In genomic region chr7:20440472-20441105, GRCh38 we compare ENCODE assay signal across 9 cellular contexts.
A peak's percentile ranks its signal among the peaks of the same experiment; 100 is the strongest.
DNase-seq lines count a peak whose midpoint lies in the region; ATAC-seq and TF ChIP-seq lines count a peak whose summit lies in the region.
"Had no signal": no experiment of that assay in that cellular context is flagged by ENCODE, and none has a peak within 500 bp of the region (broad histone marks: within the 10 kb centered on the region; RNA-seq: fewer than 3 reads in every experiment).

No MANE protein-coding gene starts in this region.

- no peaks in the 10 kb centered on the region for H3K27me3 ChIP-seq in adrenal gland
- H3K27me3 ChIP-seq in kidney epithelial cell (ENCODE audit: control insufficient read depth, insufficient read depth, low read length), result no peaks in the 10 kb centered on the region
- H3K27me3 ChIP-seq: neutrophil had no signal

- H3K36me3 ChIP-seq in adrenal gland (replicated peaks in 1 of 2) (no peaks in the 10 kb centered on the region), kidney epithelial cell (ENCODE audit: control insufficient read depth, insufficient read depth, low read length) (no peaks in the 10 kb centered on the region)
- H3K36me3 ChIP-seq: neutrophil had no signal

- intact Hi-C loops in adrenal gland (cut with DNase I), result loop anchor here in 1 of 2 donors (10.0 kb wide), 1 partner anchor 64 kb away; no protein-coding TSS in a partner anchor

- H3K4me1 ChIP-seq in adrenal gland (replicated peaks in 1 of 2), result peaks cover 0 to 3% of the 10 kb centered on the region in 2 donors

- TF ChIP-seq CTCF in C4-2B (conservative IDR thresholded peaks at IDR 0.05), result peak; percentile 83
- peak; percentile 60 for TF ChIP-seq CTCF in HFF-Myc (IDR thresholded peaks at IDR 0.05; ENCODE audit: low read depth, low read length, missing control alignments)
- TF ChIP-seq CTCF in adrenal gland (IDR thresholded peaks at IDR 0.05), result peak in 5 of 6 experiments; percentile 9 to 40 (median 38)
- TF ChIP-seq CTCF in kidney epithelial cell (IDR thresholded peaks at IDR 0.05; ENCODE audit: insufficient read depth, low read length, poor library complexity, severe bottlenecking), result peak; percentile 46

- ATAC-seq in GM21717 (IDR thresholded peaks at IDR 0.05; ENCODE audit: unreplicated experiment) (no peak), HG03025 (IDR thresholded peaks at IDR 0.05; ENCODE audit: low FRiP score, unreplicated experiment) (no peak)

- H3K27ac ChIP-seq in C4-2B (no peak overlapping the region), adrenal gland (no peak overlapping the region)
- H3K27ac ChIP-seq: neutrophil had no signal

- DNase-seq in HFF-Myc (ENCODE audit: extremely low read depth, low read depth) (peak; percentile 11), adrenal gland (peak in 4 of 7 donors; percentile 26 to 51 (median 35)), kidney epithelial cell (ENCODE audit: low read depth) (no peak), NCI-H2227 (lab: John Stamatoyannopoulos, UW; ENCODE audit: unreplicated experiment) (no peak), epidermal melanocyte (ENCODE audit: insufficient read length, low spot score) (no peak)

- no peaks in the 10 kb centered on the region for H3K9me3 ChIP-seq in adrenal gland (replicated peaks in 1 of 3)
- H3K9me3 ChIP-seq: neutrophil had no signal

- H3K4me3 ChIP-seq in HFF-Myc (replicated peaks; ENCODE audit: low read depth, low read length), result no peak overlapping the region
- H3K4me3 ChIP-seq in adrenal gland, result no peak overlapping the region
- no peak overlapping the region for H3K4me3 ChIP-seq in kidney epithelial cell (ENCODE audit: low read depth, low read length)

- no peak for TF ChIP-seq POLR2A in adrenal gland (IDR thresholded peaks at IDR 0.05)

- WGBS in adrenal gland, 4 donors, result 84 to 86% (median 85%) methylated on average over 9 of the region's 9 CpGs

Comparison
In these comparisons a context has a peak if more than half of its experiments do, and no peak if none do; other contexts are left out.
1. DNase-seq: peak in HFF-Myc (single experiment) and adrenal gland (4 of 7); none in kidney epithelial cell (single experiment), NCI-H2227 (single experiment) and epidermal melanocyte (single experiment).
2. Peak in every context shown above with its lines, with median percentiles within 50 percentile points of each other: CTCF ChIP-seq.